8 cellular contexts compared by ENCODE assay signal in genomic region chr11:73141309-73142127, GRCh38. TPM values are rescaled to one million over a fixed set of nuclear protein-coding genes. Genes with fewer than 3 reads are reported as not detected.
DNase-seq lines count a peak whose midpoint lies in the region; ATAC-seq and TF ChIP-seq lines count a peak whose summit lies in the region.

No MANE protein-coding gene starts in this region.

- H3K9ac ChIP-seq in endocrine pancreas (ENCODE audit: control insufficient read depth, insufficient read depth, low read length) = peak overlapping the region; percentile 83

- CTCF ChIA-PET in activated CD8-positive, alpha-beta T cell treated with anti-CD3 and anti-CD28 coated beads for 36 hours (lab: Charles Lee) = interaction anchor here (1.0 to 4.1 kb wide), 7 partner anchors 11 to 326 kb away, joined by 3 to 23 read pairs (median 6); partner anchors contain the start of gene ATG16L2

- no peaks in the 10 kb centered on the region for H3K9me3 Mint-ChIP-seq in activated CD8-positive, alpha-beta T cell treated with anti-CD3 and anti-CD28 coated beads for 36 hours

- H3K36me3 ChIP-seq in endocrine pancreas (ENCODE audit: control insufficient read depth, insufficient read depth, low read length) (no peaks in the 10 kb centered on the region), mesodermal cell (ENCODE audit: control insufficient read depth, insufficient read depth, low read length) (peaks cover 19% of the 10 kb centered on the region)

- H3K4me3 Mint-ChIP-seq in activated CD8-positive, alpha-beta T cell treated with anti-CD3 and anti-CD28 coated beads for 36 hours = peak overlapping the region; percentile 98

- 0% methylated on average over 38 to 41 of the region's 71 CpGs for WGBS in mesodermal cell (ENCODE audit: insufficient coverage in 2 of 2), 2 experiments

- POLR2A ChIA-PET in activated CD8-positive, alpha-beta T cell treated with anti-CD3 and anti-CD28 coated beads for 36 hours (lab: Charles Lee) = interaction anchor here (0.9 to 2.5 kb wide), 14 partner anchors 11 to 407 kb away, joined by 3 to 16 read pairs (median 4); partner anchors contain the start of gene ATG16L2

- H3K4me3 ChIP-seq in endocrine pancreas (ENCODE audit: control insufficient read depth, insufficient read depth, low read length) (peak overlapping the region; percentile 49), mesodermal cell (ENCODE audit: extremely low read depth, insufficient read depth, low read length, poor library complexity, severe bottlenecking) (peak overlapping the region; percentile 93)

- no peaks in the 10 kb centered on the region for H3K27me3 Mint-ChIP-seq in activated CD8-positive, alpha-beta T cell treated with anti-CD3 and anti-CD28 coated beads for 36 hours

- H3K27ac Mint-ChIP-seq in activated CD8-positive, alpha-beta T cell treated with anti-CD3 and anti-CD28 coated beads for 36 hours = peak overlapping the region; percentile 94

- H3K4me1 Mint-ChIP-seq in activated CD8-positive, alpha-beta T cell treated with anti-CD3 and anti-CD28 coated beads for 36 hours (ENCODE audit: low read depth) = peaks cover 40% of the 10 kb centered on the region

- peak; percentile 27 for ATAC-seq in HG02763 (IDR thresholded peaks at IDR 0.05; ENCODE audit: unreplicated experiment)
- ATAC-seq in activated CD8-positive, alpha-beta T cell treated with anti-CD3 and anti-CD28 coated beads for 36 hours = peak; percentile 37

- H3K27me3 ChIP-seq in endocrine pancreas (ENCODE audit: control insufficient read depth, insufficient read depth, low read length) = no peaks in the 10 kb centered on the region

- peaks cover 16% of the 10 kb centered on the region for H3K36me3 Mint-ChIP-seq in activated CD8-positive, alpha-beta T cell treated with anti-CD3 and anti-CD28 coated beads for 36 hours (ENCODE audit: low read depth)

- H3K27ac ChIP-seq in mesodermal cell (ENCODE audit: low read depth, low read length, severe bottlenecking) = peak overlapping the region; percentile 89

- H3K4me1 ChIP-seq in endocrine pancreas (ENCODE audit: control insufficient read depth, insufficient read depth, low read length) (peaks cover 9% of the 10 kb centered on the region), mesodermal cell (ENCODE audit: control insufficient read depth, insufficient read depth, low read length, poor library complexity, severe bottlenecking) (peaks cover 12% of the 10 kb centered on the region)

- peak; percentile 48 to 75 for DNase-seq in NCI-H524 (lab: John Stamatoyannopoulos, UW)
- DNase-seq in NCI-H524 treated with DMSO at 0.1 percent for 48 hours (lab: John Stamatoyannopoulos, UW) = no peak
- peak; percentile 68 for DNase-seq in NCI-H226
- peak; percentile 81 for DNase-seq in activated CD8-positive, alpha-beta T cell treated with anti-CD3 and anti-CD28 coated beads for 36 hours
- DNase-seq in stimulated activated CD8-positive, alpha-beta memory T cell treated with anti-CD3 and anti-CD28 coated beads, Interleukin-4, amount 100 ng/mL, for 4 hours (ENCODE audit: low read depth in 2 of 2, low spot score in 1 of 2) = peak; percentile 19 to 39

- no peaks in the 10 kb centered on the region for H3K9me3 ChIP-seq in endocrine pancreas (ENCODE audit: control insufficient read depth, low read length)
- H3K9me3 ChIP-seq in mesodermal cell (ENCODE audit: control insufficient read depth, low read length) = no peaks in the 10 kb centered on the region

- intact Hi-C loops in activated CD8-positive, alpha-beta T cell treated with anti-CD3 and anti-CD28 coated beads for 36 hours (cut with micrococcal nuclease) = no loop called here

- no peak for TF ChIP-seq CTCF in activated CD8-positive, alpha-beta T cell treated with anti-CD3 and anti-CD28 coated beads for 36 hours (IDR thresholded peaks at IDR 0.05)

RNA-seq across cellular contexts. Expression of gene FCHSD2, which starts 0.6 kb away (rescaled TPM):
- total RNA-seq in activated CD8-positive, alpha-beta T cell treated with anti-CD3 and anti-CD28 coated beads for 36 hours = 10 to 100 TPM; 23.6 to 24.8 TPM
- 20.4 TPM for polyA plus RNA-seq in mesodermal cell (2013, experiment 1 of 2)
- 20.2 TPM for polyA plus RNA-seq in mesodermal cell (2013, experiment 2 of 2)
